Comparison of ENCODE assay signal across 22 cellular contexts in genomic region chr20:53938739-53939138, GRCh38.
DNase-seq lines count a peak whose midpoint lies in the region; ATAC-seq and TF ChIP-seq lines count a peak whose summit lies in the region.
"Had no signal": no experiment of that assay in that cellular context is flagged by ENCODE, and none has a peak within 500 bp of the region (broad histone marks: within the 10 kb centered on the region; RNA-seq: fewer than 3 reads in every experiment).

No MANE protein-coding gene starts in this region.

- BruUV-seq in Calu3 (replicated peaks; lab: Mats Ljungman, UMichigan): no TSS peak

- H3K4me1 ChIP-seq in skeletal muscle satellite cell (ENCODE audit: control insufficient read depth, insufficient read depth, low read length): peaks cover 51% of the 10 kb centered on the region
- H3K4me1 ChIP-seq in psoas muscle: peaks cover 7% of the 10 kb centered on the region

- 76 to 94% (median 86%) methylated on average over 1 of the region's 1 CpG for WGBS in psoas muscle, 3 donors

- H3K36me3 ChIP-seq in skeletal muscle satellite cell (ENCODE audit: insufficient read depth, low read length) (no peaks in the 10 kb centered on the region), psoas muscle (ENCODE audit: insufficient read depth in 1 of 2, low read depth in 1 of 2) (no peaks in the 10 kb centered on the region)
- H3K36me3 ChIP-seq: SJSA1, thoracic aorta had no signal

- TF ChIP-seq CTCF in Calu3 (IDR thresholded peaks at IDR 0.05; ENCODE audit: unreplicated experiment): no peak
- TF ChIP-seq CTCF in dorsolateral prefrontal cortex (IDR thresholded peaks at IDR 0.05 in 54 of 56, conservative IDR thresholded peaks at IDR 0.05 in 2 of 56; ENCODE audit: low read depth in 1 of 56, partially characterized antibody in 56 of 56): no peak
- TF ChIP-seq CTCF in psoas muscle (IDR thresholded peaks at IDR 0.05): no peak

- CTCF ChIA-PET in Calu3 (lab: Charles Lee): interaction anchor here (0.8 to 4.4 kb wide), 10 partner anchors 9 to 391 kb away, joined by 3 to 51 read pairs (median 10); partner anchors contain the start of gene ZNF217

- H3K9me3 ChIP-seq in skeletal muscle satellite cell (replicated peaks; ENCODE audit: low read length) (no peaks in the 10 kb centered on the region), psoas muscle (no peaks in the 10 kb centered on the region)
- H3K9me3 ChIP-seq: SJSA1, thoracic aorta had no signal

- no peaks in the 10 kb centered on the region for H3K27me3 Mint-ChIP-seq in Calu3 (ENCODE audit: unreplicated experiment)
- H3K27me3 Mint-ChIP-seq: CD4-positive, alpha-beta T cell had no signal

- no peaks in the 10 kb centered on the region for H3K9me3 Mint-ChIP-seq in Calu3 (ENCODE audit: low read depth, unreplicated experiment)
- H3K9me3 Mint-ChIP-seq: CD4-positive, alpha-beta T cell had no signal

- no peak overlapping the region for H3K4me3 Mint-ChIP-seq in Calu3 (ENCODE audit: low read depth, unreplicated experiment)
- H3K4me3 Mint-ChIP-seq: CD4-positive, alpha-beta T cell had no signal

- no peak overlapping the region for H3K4me2 ChIP-seq in skeletal muscle satellite cell (ENCODE audit: low read length)

- ATAC-seq in GM18870 (IDR thresholded peaks at IDR 0.05; ENCODE audit: unreplicated experiment): no peak
- ATAC-seq in HG03159 (IDR thresholded peaks at IDR 0.05; ENCODE audit: unreplicated experiment): no peak
- ATAC-seq in psoas muscle: no peak

- DNase-seq in DMS153 (lab: John Stamatoyannopoulos, UW): peak; percentile 44
- no peak for DNase-seq in DMS153 treated with DMSO at 0.1 percent for 48 hours (lab: John Stamatoyannopoulos, UW; ENCODE audit: unreplicated experiment)
- no peak for DNase-seq in Calu3
- no peak for DNase-seq in dorsolateral prefrontal cortex
- DNase-seq in psoas muscle: no peak
- DNase-seq: activated CD4-positive, alpha-beta T cell treated with anti-CD3 and anti-CD28 coated beads for 1 hour; activated gamma-delta T cell; aorta; CD4-positive, alpha-beta T cell; immature natural killer cell; KG1; NCI-H1105 treated with DMSO at 0.1 percent for 48 hours; NCI-H2227 treated with DMSO at 0.1 percent for 48 hours; stimulated activated CD4-positive, alpha-beta T cell treated with anti-CD3 and anti-CD28 coated beads, Interleukin-4, amount 100 ng/mL, for 24 hours; stimulated activated CD8-positive, alpha-beta memory T cell treated with anti-CD3 and anti-CD28 coated beads, Interleukin-4, amount 100 ng/mL, for 48 hours; T-helper 9 cell had no signal

- H3K27me3 ChIP-seq in dorsolateral prefrontal cortex (no peaks in the 10 kb centered on the region), skeletal muscle satellite cell (ENCODE audit: control insufficient read depth, insufficient read depth, low read length) (no peaks in the 10 kb centered on the region), psoas muscle (ENCODE audit: insufficient read depth in 3 of 3, low read length in 2 of 3) (no peaks in the 10 kb centered on the region)
- H3K27me3 ChIP-seq: SJSA1 had no signal

- peak overlapping the region; percentile 68 for H3K27ac Mint-ChIP-seq in Calu3 (ENCODE audit: unreplicated experiment)

- H3K36me3 Mint-ChIP-seq in Calu3 (ENCODE audit: insufficient read depth, unreplicated experiment): no peaks in the 10 kb centered on the region

- no peak overlapping the region for H3K4me3 ChIP-seq in dorsolateral prefrontal cortex
- no peak overlapping the region for H3K4me3 ChIP-seq in skeletal muscle satellite cell (ENCODE audit: low read length)
- no peak overlapping the region for H3K4me3 ChIP-seq in psoas muscle
- H3K4me3 ChIP-seq: SJSA1, thoracic aorta had no signal

- peak overlapping the region; percentile 65 for H3K9ac ChIP-seq in skeletal muscle satellite cell (ENCODE audit: low read depth, low read length)

- H3K4me1 Mint-ChIP-seq in Calu3 (ENCODE audit: low read depth, unreplicated experiment): peaks cover 70% of the 10 kb centered on the region

- intact Hi-C loops in Calu3 (cut with micrococcal nuclease; ENCODE audit: unreplicated experiment): loop anchor here (1.0 kb wide), 1 partner anchor 68 kb away; no protein-coding TSS in a partner anchor
- intact Hi-C loops in dorsolateral prefrontal cortex (cut with DNase I): loop anchor here in 1 of 2 donors (1.0 kb wide), 1 partner anchor 23 kb away; no protein-coding TSS in a partner anchor
- intact Hi-C loops in psoas muscle (cut with DNase I): no loop called here

- H3K27ac ChIP-seq in dorsolateral prefrontal cortex: peak overlapping the region in 36 of 59 donors; percentile 25 to 85 (median 69)
- no peak overlapping the region for H3K27ac ChIP-seq in psoas muscle
- H3K27ac ChIP-seq: 22Rv1 had no signal
